In the genomic region with DNA sequence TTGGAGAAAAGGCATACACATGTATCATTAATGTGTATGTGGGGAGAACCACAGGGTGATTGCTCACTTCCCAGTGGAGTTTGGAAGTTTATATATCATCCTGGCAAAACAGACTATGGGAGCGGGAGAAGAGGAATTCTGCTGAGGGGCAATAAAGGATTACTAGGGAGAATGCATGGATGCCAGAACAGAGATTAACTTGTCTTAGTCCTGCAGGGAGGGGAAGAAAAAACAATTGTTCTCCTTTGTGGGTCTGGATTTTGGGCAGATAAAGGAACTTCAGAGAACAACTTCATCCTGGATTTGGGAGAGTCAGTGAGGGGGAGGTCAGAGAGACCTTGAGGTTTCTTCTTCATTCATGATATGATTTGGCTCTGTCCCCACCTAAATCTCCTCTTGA, we compare ENCODE assay signal across 26 cellular contexts.
"Had no signal": no experiment of that assay in that cellular context is flagged by ENCODE, and none has a peak within 500 bp of the region (broad histone marks: within the 10 kb centered on the region; RNA-seq: fewer than 3 reads in every experiment).

No MANE protein-coding gene starts in this region.

- ATAC-seq: activated T-cell treated with anti-CD3 and anti-CD28 coated beads, Interleukin-2, amount 50 U/mL, for 4 hours; activated T-helper 17 cell treated with anti-CD3 and anti-CD28 coated beads, Interleukin-2, amount 50 U/mL, for 72 hours had no signal

- H3K27me3 ChIP-seq: brain microvascular endothelial cell, dorsolateral prefrontal cortex, esophagus muscularis mucosa had no signal

- H3K9me3 ChIP-seq: esophagus muscularis mucosa had no signal

- H3K27ac Mint-ChIP-seq: activated CD4-positive, alpha-beta memory T cell treated with anti-CD3 and anti-CD28 coated beads, Interleukin-2, amount 10 ng/mL, durations not matched to agents 7 days and 5 days; activated CD4-positive, alpha-beta T cell treated with anti-CD3 and anti-CD28 coated beads, Interleukin-2, amount 10 ng/mL, durations not matched to agents 7 days and 5 days; activated naive CD8-positive, alpha-beta T cell; activated T-helper 17 cell treated with anti-CD3 and anti-CD28 coated beads, Interleukin-2, amount 50 U/mL, for 72 hours; dendritic cell treated with granulocyte-macrophage colony-stimulating factor and Interleukin-4, amounts not matched to agents 40 ng/mL and 50 ng/mL, for 4 days had no signal

- H3K27ac ChIP-seq: brain microvascular endothelial cell, coronary artery, dorsolateral prefrontal cortex, esophagus muscularis mucosa had no signal

- H3K36me3 ChIP-seq: brain microvascular endothelial cell, esophagus muscularis mucosa had no signal

- H3K27me3 Mint-ChIP-seq: activated naive CD8-positive, alpha-beta T cell; activated T-helper 17 cell treated with anti-CD3 and anti-CD28 coated beads, Interleukin-2, amount 50 U/mL, for 72 hours; central memory CD8-positive, alpha-beta T cell; dendritic cell treated with granulocyte-macrophage colony-stimulating factor and Interleukin-4, amounts not matched to agents 40 ng/mL and 50 ng/mL, for 4 days had no signal

- H3K4me1 Mint-ChIP-seq: activated CD4-positive, alpha-beta memory T cell treated with anti-CD3 and anti-CD28 coated beads, Interleukin-2, amount 10 ng/mL, durations not matched to agents 7 days and 5 days; activated CD4-positive, alpha-beta T cell treated with anti-CD3 and anti-CD28 coated beads, Interleukin-2, amount 10 ng/mL, durations not matched to agents 7 days and 5 days; activated T-helper 17 cell treated with anti-CD3 and anti-CD28 coated beads, Interleukin-2, amount 50 U/mL, for 72 hours; central memory CD8-positive, alpha-beta T cell had no signal

- H3K4me3 ChIP-seq: coronary artery, dorsolateral prefrontal cortex, esophagus muscularis mucosa had no signal

- H3K4me1 ChIP-seq: esophagus muscularis mucosa had no signal

- H3K9me3 Mint-ChIP-seq: activated CD4-positive, alpha-beta memory T cell treated with anti-CD3 and anti-CD28 coated beads, Interleukin-2, amount 10 ng/mL, durations not matched to agents 7 days and 5 days; activated CD4-positive, alpha-beta T cell treated with anti-CD3 and anti-CD28 coated beads, Interleukin-2, amount 10 ng/mL, durations not matched to agents 7 days and 5 days; activated T-cell treated with anti-CD3 and anti-CD28 coated beads, Interleukin-2, amount 50 U/mL, for 4 hours; activated T-helper 17 cell treated with anti-CD3 and anti-CD28 coated beads, Interleukin-2, amount 50 U/mL, for 72 hours; central memory CD8-positive, alpha-beta T cell; dendritic cell treated with granulocyte-macrophage colony-stimulating factor and Interleukin-4, amounts not matched to agents 40 ng/mL and 50 ng/mL, for 4 days had no signal

- DNase-seq: activated CD4-positive, alpha-beta memory T cell treated with anti-CD3 and anti-CD28 coated beads, Interleukin-2, amount 10 ng/mL, durations not matched to agents 7 days and 5 days; activated CD4-positive, alpha-beta T cell treated with anti-CD3 and anti-CD28 coated beads for 1 hour; activated CD4-positive, alpha-beta T cell treated with anti-CD3 and anti-CD28 coated beads for 4 hours; activated CD4-positive, alpha-beta T cell treated with anti-CD3 and anti-CD28 coated beads, Interleukin-2, amount 10 ng/mL, durations not matched to agents 7 days and 5 days; activated CD4-positive, alpha-beta T cell treated with anti-CD3 and anti-CD28 coated beads, Interleukin-2, amount 50 U/mL, for 4 hours; activated CD8-positive, alpha-beta memory T cell treated with anti-CD3 and anti-CD28 coated beads for 24 hours; activated effector memory CD4-positive, alpha-beta T cell treated with Interleukin-2 at 50 U/mL for 16 hours; activated gamma-delta T cell treated with Interleukin-2 at 50 U/mL for 16 hours; activated naive CD4-positive, alpha-beta T cell treated with anti-CD3 and anti-CD28 coated beads, Interleukin-2, amount 50 U/mL, for 16 hours; activated naive CD4-positive, alpha-beta T cell treated with Interleukin-2 at 50 U/mL for 16 hours; activated T-cell treated with anti-CD3 and anti-CD28 coated beads, Interleukin-2, amount 50 U/mL, for 4 hours; amniotic stem cell; anterior cingulate cortex; brain microvascular endothelial cell; dorsolateral prefrontal cortex; effector memory CD4-positive, alpha-beta T cell; erythroblast; foreskin melanocyte; head of caudate nucleus; T-helper 2 cell had no signal

- H3K36me3 Mint-ChIP-seq: activated naive CD8-positive, alpha-beta T cell had no signal

- H3K4me3 Mint-ChIP-seq: activated CD4-positive, alpha-beta memory T cell treated with anti-CD3 and anti-CD28 coated beads, Interleukin-2, amount 10 ng/mL, durations not matched to agents 7 days and 5 days; activated CD4-positive, alpha-beta T cell treated with anti-CD3 and anti-CD28 coated beads, Interleukin-2, amount 10 ng/mL, durations not matched to agents 7 days and 5 days; activated naive CD8-positive, alpha-beta T cell; activated T-cell treated with anti-CD3 and anti-CD28 coated beads, Interleukin-2, amount 50 U/mL, for 4 hours; activated T-helper 17 cell treated with anti-CD3 and anti-CD28 coated beads, Interleukin-2, amount 50 U/mL, for 72 hours; central memory CD8-positive, alpha-beta T cell; dendritic cell treated with granulocyte-macrophage colony-stimulating factor and Interleukin-4, amounts not matched to agents 40 ng/mL and 50 ng/mL, for 4 days had no signal
